Comparison of ENCODE assay signal across 15 cellular contexts in the genomic region with DNA sequence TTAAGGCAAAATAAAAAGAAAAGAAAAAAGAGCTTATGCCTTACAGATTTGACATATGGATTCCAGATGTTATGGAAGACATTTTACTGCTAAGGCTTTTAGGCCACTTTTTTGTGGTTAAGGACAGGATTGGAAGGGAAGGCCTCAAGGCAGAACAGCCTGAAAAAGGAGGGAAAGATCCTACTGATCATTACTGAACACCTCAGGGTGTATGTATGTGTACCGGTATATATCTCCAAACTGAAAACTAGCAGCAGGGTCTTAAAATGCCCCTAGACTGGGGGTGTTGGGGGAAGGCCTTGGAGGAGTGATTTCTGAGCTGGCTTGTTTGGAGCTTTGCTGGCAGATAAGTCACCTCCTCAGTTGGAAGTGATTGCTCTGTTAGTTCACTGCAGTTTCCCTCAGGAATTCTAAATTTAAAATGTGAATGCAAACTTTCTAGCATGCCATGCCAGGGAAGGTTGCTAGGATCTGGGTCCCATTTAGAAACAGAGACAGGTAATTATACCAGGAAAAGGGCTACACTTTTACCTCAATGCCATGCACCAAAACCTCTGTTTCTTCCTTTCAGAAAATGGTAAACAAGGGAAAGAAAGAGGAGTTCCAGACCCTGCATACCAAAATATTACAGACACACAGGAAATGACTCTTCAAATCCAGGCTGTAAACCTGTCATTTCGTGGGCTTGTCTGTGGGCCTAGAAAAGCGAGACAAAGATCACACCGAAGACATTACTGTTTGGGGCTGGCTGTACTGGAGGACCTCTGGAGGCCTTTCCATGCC. TPM values are rescaled to one million over a fixed set of nuclear protein-coding genes. Genes with fewer than 3 reads are reported as not detected.
DNase-seq lines count a peak whose midpoint lies in the region; ATAC-seq, FAIRE-seq and TF ChIP-seq lines count a peak whose summit lies in the region.
"Had no signal": no experiment of that assay in that cellular context is flagged by ENCODE, and none has a peak within 500 bp of the region (broad histone marks: within the 10 kb centered on the region; RNA-seq: fewer than 3 reads in every experiment).

No MANE protein-coding gene starts in this region.

- H3K9me1 ChIP-seq in K562 (ENCODE audit: control insufficient read depth, insufficient read depth, low read length) = no peaks in the 10 kb centered on the region

- no peaks in the 10 kb centered on the region for H3K79me2 ChIP-seq in K562 (ENCODE audit: control insufficient read depth, insufficient read depth, low read length)

- ATAC-seq in K562 (peak; percentile 90), GM18519 (IDR thresholded peaks at IDR 0.05; ENCODE audit: low FRiP score, unreplicated experiment) (no peak)
- ATAC-seq: activated CD4-positive, alpha-beta T cell treated with anti-CD3 and anti-CD28 coated beads for 36 hours; CD8-positive, alpha-beta T cell had no signal

- peak; percentile 88 for DNase-seq in AG10803 (ENCODE audit: low read depth)
- peak; percentile 39 for DNase-seq in HTR-8/SVneo (ENCODE audit: insufficient read length, low spot score)
- peak in 2 of 4 experiments; percentile 63 to 67 for DNase-seq in K562 (ENCODE audit: extremely low read depth in 1 of 4, low spot score in 3 of 4)
- no peak for DNase-seq in KG1 (lab: John Stamatoyannopoulos, UW)
- no peak for DNase-seq in CD14-positive monocyte (ENCODE audit: low spot score)
- no peak for DNase-seq in activated gamma-delta T cell treated with Interleukin-2 at 50 U/mL for 16 hours
- DNase-seq: activated CD4-positive, alpha-beta T cell treated with anti-CD3 and anti-CD28 coated beads for 36 hours; CD8-positive, alpha-beta T cell; effector memory CD4-positive, alpha-beta T cell; NCI-H1436; SHP77 had no signal

- intact Hi-C loops in K562 (cut with micrococcal nuclease) = loop anchor here (5.0 kb wide), 1 partner anchor 42 kb away; a partner anchor contains a TSS
- intact Hi-C loops in CD14-positive monocyte (cut with micrococcal nuclease) = no loop called here

- no peak for TF ChIP-seq POLR2A in K562 (conservative IDR thresholded peaks at IDR 0.05)

- peak; percentile 29 for TF ChIP-seq CTCF in AG10803 (conservative IDR thresholded peaks at IDR 0.05; ENCODE audit: low read length)
- TF ChIP-seq CTCF in K562 (IDR thresholded peaks at IDR 0.05 in 2 of 3, conservative IDR thresholded peaks at IDR 0.05 in 1 of 3; ENCODE audit: insufficient read depth in 2 of 3, low read depth in 1 of 3, low read length in 3 of 3) = peak in 1 of 3 experiments; percentile 3; a peak in 1 of 6 replicates
- TF ChIP-seq CTCF in CD14-positive monocyte (IDR thresholded peaks at IDR 0.05) = no peak

- H3K27me3 ChIP-seq in K562 (ENCODE audit: control insufficient read depth in 2 of 2, insufficient read depth in 2 of 2, low read length in 2 of 2) (no peaks in the 10 kb centered on the region), muscle layer of colon (ENCODE audit: control insufficient read depth in 1 of 2, insufficient read depth in 2 of 2, low read length in 2 of 2) (no peaks in the 10 kb centered on the region)

- H3K4me3 Mint-ChIP-seq in CD14-positive monocyte = no peak overlapping the region
- H3K4me3 Mint-ChIP-seq: activated CD4-positive, alpha-beta T cell treated with anti-CD3 and anti-CD28 coated beads for 36 hours; CD8-positive, alpha-beta T cell had no signal

- no peaks in the 10 kb centered on the region for H3K36me3 Mint-ChIP-seq in CD14-positive monocyte

- CTCF ChIA-PET in K562 (lab: Yijun Ruan, JAX; ENCODE audit: low intra/inter-chr PET ratio) = no interaction called here

- TF ChIP-seq EP300 in K562 (IDR thresholded peaks at IDR 0.05; ENCODE audit: low read length) = peak; percentile 60; the same call in 1 of the 2 replicates

- H2AFZ ChIP-seq in K562 (ENCODE audit: low read depth, low read length) = peak overlapping the region; percentile 93

- peaks cover 0 to 24% of the 10 kb centered on the region in 2 experiments; a peak in 4 of 5 replicates for H3K4me1 ChIP-seq in K562 (replicated peaks in 1 of 2; ENCODE audit: control insufficient read depth in 2 of 2, insufficient read depth in 2 of 2, low read length in 2 of 2)
- peaks cover 44% of the 10 kb centered on the region for H3K4me1 ChIP-seq in muscle layer of colon (ENCODE audit: insufficient read depth, low read length)

- POLR2A ChIA-PET in K562 (lab: Yijun Ruan, JAX) = interaction anchor here (0.7 to 2.5 kb wide), 4 partner anchors 9 to 32 kb away, joined by 3 to 13 read pairs (median 3); a partner anchor contains a TSS

- no TSS peak for BruUV-seq in K562 (replicated peaks; lab: Mats Ljungman, UMichigan)

- TF ChIP-seq RAD21 in K562 (CRISPR knock-in tag; conservative IDR thresholded peaks at IDR 0.05 in 1 of 2, IDR thresholded peaks at IDR 0.05 in 1 of 2) = peak; percentile 41 to 45

- peaks cover 2% of the 10 kb centered on the region; the same call in 1 of the 2 replicates for H3K9me3 ChIP-seq in K562 (replicated peaks; ENCODE audit: control insufficient read depth, insufficient read depth, low read depth, low read length)
- no peaks in the 10 kb centered on the region for H3K9me3 ChIP-seq in muscle layer of colon (ENCODE audit: low read length)
- H3K9me3 ChIP-seq: prostate gland had no signal

- peaks cover 0 to 6% (median 3%) of the 10 kb centered on the region in 7 donors for H3K9me3 Mint-ChIP-seq in CD14-positive monocyte

- H3K27ac ChIP-seq in K562 (ENCODE audit: extremely low read depth, low read depth, low read length) = peak overlapping the region; percentile 76
- H3K27ac ChIP-seq in muscle layer of colon (ENCODE audit: low read depth, low read length) = peak overlapping the region; percentile 8

- FAIRE-seq in HTR-8/SVneo (lab: Jason Lieb, UNC) (no peak), K562 (lab: Jason Lieb, UNC) (peak; percentile 66)
- FAIRE-seq: islet of Langerhans had no signal

- H3K36me3 ChIP-seq in K562 (ENCODE audit: control insufficient read depth, insufficient read depth, low read length) (no peaks in the 10 kb centered on the region), muscle layer of colon (ENCODE audit: insufficient read depth, low read length) (no peaks in the 10 kb centered on the region)
- H3K36me3 ChIP-seq: prostate gland had no signal

- in situ Hi-C loops in K562 (cut with MboI) = loop anchor here (5.0 kb wide), 1 partner anchor 122 kb away; no protein-coding TSS in a partner anchor

- H3K4me2 ChIP-seq in K562 (ENCODE audit: insufficient read depth, low read length) = peak overlapping the region; percentile 51

- 2% methylated on average over 4 of the region's 4 CpGs for WGBS in K562 (ENCODE audit: insufficient coverage, low coverage, missing lambda C conversion rate)

- H3K9ac ChIP-seq in K562 (ENCODE audit: insufficient read depth in 1 of 2, low read depth in 2 of 2, low read length in 2 of 2) = peak overlapping the region; percentile 3 to 48; a peak in 2 of 4 replicates
- H3K9ac ChIP-seq in muscle layer of colon (ENCODE audit: low read length) = no peak overlapping the region

- H3K27me3 Mint-ChIP-seq in CD14-positive monocyte (ENCODE audit: low read depth in 3 of 3) = no peaks in the 10 kb centered on the region
- H3K27me3 Mint-ChIP-seq: activated CD4-positive, alpha-beta T cell treated with anti-CD3 and anti-CD28 coated beads for 36 hours had no signal

- no peaks in the 10 kb centered on the region for H4K20me1 ChIP-seq in K562 (replicated peaks; ENCODE audit: control insufficient read depth, insufficient read depth, low read length)

- no peak overlapping the region for H3K27ac Mint-ChIP-seq in CD14-positive monocyte
- H3K27ac Mint-ChIP-seq: activated CD4-positive, alpha-beta T cell treated with anti-CD3 and anti-CD28 coated beads for 36 hours; CD8-positive, alpha-beta T cell had no signal

- H3K4me3 ChIP-seq in AG10803 (ENCODE audit: low read length) = no peak overlapping the region
- no peak overlapping the region for H3K4me3 ChIP-seq in K562
- H3K4me3 ChIP-seq in muscle layer of colon (ENCODE audit: low read depth in 1 of 2, low read length in 2 of 2) = no peak overlapping the region
- H3K4me3 ChIP-seq: prostate gland had no signal

- peaks cover 3% of the 10 kb centered on the region for H3K4me1 Mint-ChIP-seq in CD14-positive monocyte

RNA-seq across cellular contexts. Expression of a gene that starts 15.0 kb away (rescaled TPM):
- 24.3 and 26.2 TPM in 2 replicates for total RNA-seq in K562 (2011; cell fraction: chromatin; rRNA removed; ENCODE audit: low replicate concordance)
- total RNA-seq in K562 (2011; cell fraction: nucleolus; rRNA removed) = 10.3 and 16.3 TPM in 2 replicates
- total RNA-seq in K562 (2011; cell fraction: nucleoplasm; rRNA removed) = 15.6 and 17.2 TPM in 2 replicates
- total RNA-seq in K562 (2014; rRNA removed) (36.1 and 58.6 TPM in 2 replicates), K562 (2014; rRNA removed; fragmentation: Illumina TruSeq; extraction: Trizol) (30.1 and 31.6 TPM in 2 replicates), K562 (2015; rRNA removed; fragmentation: Illumina TruSeq; extraction: Trizol) (33.2 and 34.7 TPM in 2 replicates), K562 (2021) (33.0 and 34.8 TPM in 2 replicates)
- polyA plus RNA-seq in K562 (2011; rRNA removed) (36.0 and 38.5 TPM in 2 replicates), K562 (2014; fragmentation: Illumina TruSeq; extraction: Trizol) (24.7 and 38.7 TPM in 2 replicates), K562 (2014; fragmentation: Nextera tagmentation; extraction: Ambion mirVana) (10 to 100 TPM; 17.0 to 22.5 TPM), K562 (2014; rRNA removed) (33.5 and 41.7 TPM in 2 replicates), CD14-positive monocyte (10 to 100 TPM; 18.5 to 19.7 TPM)
- polyA plus RNA-seq in K562 (2011; cell fraction: cytosol; rRNA removed) = 22.8 and 39.6 TPM in 2 replicates
- 40.2 and 52.5 TPM in 2 replicates for polyA plus RNA-seq in K562 (2011; cell fraction: nucleus; rRNA removed)
- 32.5 and 34.3 TPM in 2 replicates for polyA plus RNA-seq in K562 (2012)
- polyA minus RNA-seq in K562 (2011; rRNA and poly(A)+ RNA removed) = 12.1 and 14.3 TPM in 2 replicates
- 19.7 and 21.9 TPM in 2 replicates for polyA minus RNA-seq in K562 (2011; cell fraction: cytosol; rRNA and poly(A)+ RNA removed)
- polyA minus RNA-seq in K562 (2011; cell fraction: nucleus; rRNA and poly(A)+ RNA removed) = 13.2 and 14.4 TPM in 2 replicates

RNA-seq across cellular contexts. Expression of a gene that starts 32.0 kb away (rescaled TPM):
- 15.5 and 25.6 TPM in 2 replicates for total RNA-seq in K562 (2011; cell fraction: chromatin; rRNA removed; ENCODE audit: low replicate concordance)
- total RNA-seq in K562 (2011; cell fraction: nucleolus; rRNA removed) = 14.5 and 15.4 TPM in 2 replicates
- 19.9 and 25.6 TPM in 2 replicates for total RNA-seq in K562 (2011; cell fraction: nucleoplasm; rRNA removed)
- total RNA-seq in K562 (2014; rRNA removed) (10.0 and 11.1 TPM in 2 replicates), K562 (2014; rRNA removed; fragmentation: Illumina TruSeq; extraction: Trizol) (19.4 and 20.4 TPM in 2 replicates), K562 (2015; rRNA removed; fragmentation: Illumina TruSeq; extraction: Trizol) (16.4 and 18.6 TPM in 2 replicates), K562 (2021) (18.6 and 19.4 TPM in 2 replicates)
- polyA plus RNA-seq in K562 (2011; rRNA removed) (6.5 and 8.7 TPM in 2 replicates), K562 (2014; fragmentation: Illumina TruSeq; extraction: Trizol) (11.8 and 14.7 TPM in 2 replicates), K562 (2014; fragmentation: Nextera tagmentation; extraction: Ambion mirVana) (10 to 100 TPM; 10.6 to 12.3 TPM), K562 (2014; rRNA removed) (7.8 and 8.0 TPM in 2 replicates), CD14-positive monocyte (10 to 100 TPM; 26.9 to 27.9 TPM)
- 4.9 and 5.4 TPM in 2 replicates for polyA plus RNA-seq in K562 (2011; cell fraction: cytosol; rRNA removed)
- 4.2 and 4.4 TPM in 2 replicates for polyA plus RNA-seq in K562 (2011; cell fraction: nucleus; rRNA removed)
- polyA plus RNA-seq in K562 (2012) = 8.6 and 11.1 TPM in 2 replicates
- polyA minus RNA-seq in K562 (2011; rRNA and poly(A)+ RNA removed) = 14.0 and 16.5 TPM in 2 replicates
- 4.9 and 9.2 TPM in 2 replicates for polyA minus RNA-seq in K562 (2011; cell fraction: cytosol; rRNA and poly(A)+ RNA removed)
- polyA minus RNA-seq in K562 (2011; cell fraction: nucleus; rRNA and poly(A)+ RNA removed) = 19.5 and 31.8 TPM in 2 replicates

RNA-seq across cellular contexts. Expression of a gene that starts 43.6 kb away (rescaled TPM):
- total RNA-seq in K562 (2011; cell fraction: chromatin; rRNA removed; ENCODE audit: low replicate concordance) = 9.4 and 28.8 TPM in 2 replicates
- 6.0 and 9.7 TPM in 2 replicates for total RNA-seq in K562 (2011; cell fraction: nucleolus; rRNA removed)
- 10.6 and 11.6 TPM in 2 replicates for total RNA-seq in K562 (2011; cell fraction: nucleoplasm; rRNA removed)
- 4.5 and 5.8 TPM in 2 replicates for total RNA-seq in K562 (2014; rRNA removed)
- 8.6 and 8.7 TPM in 2 replicates for total RNA-seq in K562 (2014; rRNA removed; fragmentation: Illumina TruSeq; extraction: Trizol)
- total RNA-seq in K562 (2015; rRNA removed; fragmentation: Illumina TruSeq; extraction: Trizol) = 7.8 and 8.3 TPM in 2 replicates
- 6.0 and 6.4 TPM in 2 replicates for total RNA-seq in K562 (2021)
- polyA plus RNA-seq in K562 (2011; rRNA removed) = 4.9 and 5.5 TPM in 2 replicates
- 1.4 and 2.3 TPM in 2 replicates for polyA plus RNA-seq in K562 (2011; cell fraction: cytosol; rRNA removed)
- polyA plus RNA-seq in K562 (2011; cell fraction: nucleus; rRNA removed) = 3.5 and 4.2 TPM in 2 replicates
- 2.0 and 2.1 TPM in 2 replicates for polyA plus RNA-seq in K562 (2012)
- polyA plus RNA-seq in K562 (2014; fragmentation: Illumina TruSeq; extraction: Trizol) = 3.3 and 3.9 TPM in 2 replicates
- polyA plus RNA-seq in K562 (2014; fragmentation: Nextera tagmentation; extraction: Ambion mirVana) = under 1 TPM; 0.39 to 0.77 TPM
- polyA plus RNA-seq in K562 (2014; rRNA removed) = 2.3 and 2.6 TPM in 2 replicates
- polyA minus RNA-seq in K562 (2011; rRNA and poly(A)+ RNA removed) = 22.0 and 27.4 TPM in 2 replicates
- polyA minus RNA-seq in K562 (2011; cell fraction: cytosol; rRNA and poly(A)+ RNA removed) = 7.5 and 8.6 TPM in 2 replicates
- 10.0 and 19.5 TPM in 2 replicates for polyA minus RNA-seq in K562 (2011; cell fraction: nucleus; rRNA and poly(A)+ RNA removed)
- not detected for polyA plus RNA-seq in CD14-positive monocyte

Comparison
In these comparisons a context has a peak if more than half of its experiments do, and no peak if none do; other contexts are left out.
1. DNase-seq: peak in AG10803 (single experiment) and HTR-8/SVneo (single experiment); none in KG1 (single experiment), CD14-positive monocyte (single experiment) and activated gamma-delta T cell treated with Interleukin-2 at 50 U/mL for 16 hours (single experiment).